ENCODE assay signal across 31 cellular contexts in genomic region chr3:66265627-66266026, GRCh38.
"Had no signal": no experiment of that assay in that cellular context is flagged by ENCODE, and none has a peak within 500 bp of the region (broad histone marks: within the 10 kb centered on the region; RNA-seq: fewer than 3 reads in every experiment).

No MANE protein-coding gene starts in this region.

- H3K36me3 ChIP-seq: neutrophil, uterus had no signal

- H3K27ac ChIP-seq: left lung, lower lobe of right lung, neural progenitor cell, neutrophil, parathyroid adenoma, tibial nerve, uterus had no signal

- H3K4me3 Mint-ChIP-seq: immature natural killer cell; naive B cell; natural killer cell; nephron progenitor cell; neural progenitor cell; stimulated activated memory B cell treated with anti-CD40 and anti-IgM and Interleukin-4, amounts not matched to agents 10 μg/mL and 1 μg/mL and 100 μg/mL, for 72 hours; stimulated activated naive CD8-positive, alpha-beta T cell treated with anti-CD3 and anti-CD28 coated beads, Interleukin-15, amount 100 ng/mL, for 72 hours; type B pancreatic cell had no signal

- DNase-seq: hypothalamus; immature natural killer cell; kidney; left colon; left lung; lower lobe of right lung; mammary epithelial cell; mesenchymal stem cell; naive B cell; natural killer cell; nephron progenitor cell; occipital lobe; retina; stimulated activated CD4-positive, alpha-beta T cell treated with anti-CD3 and anti-CD28 coated beads, Interleukin-1b, Interleukin-23, amount 100 ng/mL, for 48 hours; stimulated activated CD4-positive, alpha-beta T cell treated with anti-CD3 and anti-CD28 coated beads, Interleukin-2, amount 100 ng/mL, for 48 hours; stimulated activated CD4-positive, alpha-beta T cell treated with anti-CD3 and anti-CD28 coated beads, Interleukin-4, amount 100 ng/mL, for 4 hours; stimulated activated CD8-positive, alpha-beta memory T cell treated with anti-CD3 and anti-CD28 coated beads, Interleukin-4, amount 100 ng/mL, for 48 hours; stimulated activated naive CD4-positive, alpha-beta T cell treated with Interleukin-2 at 50 U/mL for 16 hours; stimulated activated naive CD8-positive, alpha-beta T cell treated with anti-CD3 and anti-CD28 coated beads, Interleukin-15, amount 100 ng/mL, for 72 hours; substantia nigra; uterus had no signal

- H3K27ac Mint-ChIP-seq: immature natural killer cell; naive B cell; natural killer cell; nephron progenitor cell; neural progenitor cell; progenitor cell of endocrine pancreas; stimulated activated memory B cell treated with anti-CD40 and anti-IgM and Interleukin-4, amounts not matched to agents 10 μg/mL and 1 μg/mL and 100 μg/mL, for 72 hours; stimulated activated naive CD8-positive, alpha-beta T cell treated with anti-CD3 and anti-CD28 coated beads, Interleukin-15, amount 100 ng/mL, for 72 hours; type B pancreatic cell had no signal

- H3K27me3 ChIP-seq: left lung, neural progenitor cell, neutrophil, tibial nerve, uterus had no signal

- H3K4me1 Mint-ChIP-seq: immature natural killer cell; natural killer cell; stimulated activated naive CD8-positive, alpha-beta T cell treated with anti-CD3 and anti-CD28 coated beads, Interleukin-15, amount 100 ng/mL, for 72 hours had no signal

- H3K4me3 ChIP-seq: left lung, lower lobe of right lung, neural progenitor cell, smooth muscle cell, tibial nerve, uterus had no signal

- H3K9me3 Mint-ChIP-seq: immature natural killer cell; naive B cell; natural killer cell; neural progenitor cell; stimulated activated memory B cell treated with anti-CD40 and anti-IgM and Interleukin-4, amounts not matched to agents 10 μg/mL and 1 μg/mL and 100 μg/mL, for 72 hours; stimulated activated naive CD8-positive, alpha-beta T cell treated with anti-CD3 and anti-CD28 coated beads, Interleukin-15, amount 100 ng/mL, for 72 hours; type B pancreatic cell had no signal

- H3K9me3 ChIP-seq: left lung, lower lobe of right lung, neutrophil, tibial nerve, uterus had no signal

- ATAC-seq: left colon; left lung; lower lobe of right lung; natural killer cell; right cardiac atrium; sciatic nerve; stimulated activated memory B cell treated with anti-CD40 and anti-IgM and Interleukin-4, amounts not matched to agents 10 μg/mL and 1 μg/mL and 100 μg/mL, for 72 hours; stimulated activated naive CD8-positive, alpha-beta T cell treated with anti-CD3 and anti-CD28 coated beads, Interleukin-15, amount 100 ng/mL, for 72 hours had no signal

- H3K36me3 Mint-ChIP-seq: natural killer cell had no signal

- H3K27me3 Mint-ChIP-seq: naive B cell; progenitor cell of endocrine pancreas; stimulated activated memory B cell treated with anti-CD40 and anti-IgM and Interleukin-4, amounts not matched to agents 10 μg/mL and 1 μg/mL and 100 μg/mL, for 72 hours; stimulated activated naive CD8-positive, alpha-beta T cell treated with anti-CD3 and anti-CD28 coated beads, Interleukin-15, amount 100 ng/mL, for 72 hours; type B pancreatic cell had no signal

- H3K4me1 ChIP-seq: left lung, lower lobe of right lung, neural progenitor cell, parathyroid adenoma, uterus had no signal
